Comparison of ENCODE assay signal across 19 cellular contexts in the genomic region with DNA sequence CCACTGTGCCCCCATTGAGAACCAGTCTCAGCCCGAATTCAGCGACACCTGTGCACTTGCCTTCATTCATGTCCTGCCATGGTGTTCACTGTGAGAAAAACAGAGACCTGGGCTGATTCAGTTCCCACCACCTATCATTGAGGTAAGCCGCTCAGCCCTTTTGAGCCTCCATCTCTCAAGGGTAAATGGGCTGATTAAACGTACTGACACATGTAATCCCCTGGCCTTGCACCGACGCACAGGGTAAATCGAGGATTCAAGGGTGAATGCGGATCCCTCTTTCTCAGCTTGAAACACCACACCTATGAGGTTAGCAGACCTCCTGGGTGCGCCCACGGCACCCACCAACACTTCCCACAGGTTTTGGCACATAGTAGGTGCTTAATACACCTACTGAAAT.
DNase-seq lines count a peak whose midpoint lies in the region; ATAC-seq, FAIRE-seq and TF ChIP-seq lines count a peak whose summit lies in the region.
"Had no signal": no experiment of that assay in that cellular context is flagged by ENCODE, and none has a peak within 500 bp of the region (broad histone marks: within the 10 kb centered on the region; RNA-seq: fewer than 3 reads in every experiment).

No MANE protein-coding gene starts in this region.

- H3K79me1 ChIP-seq in IMR-90 (ENCODE audit: low read depth in 1 of 2, low read length in 2 of 2), result peaks cover 0 to 18% of the 10 kb centered on the region in 2 experiments; a peak in 2 of 4 replicates

- no peak overlapping the region for H3K27ac ChIP-seq in IMR-90 (ENCODE audit: insufficient read depth, low read length)
- no peak overlapping the region for H3K27ac ChIP-seq in K562 (ENCODE audit: extremely low read depth, low read depth, low read length)
- H3K27ac ChIP-seq in GM23338 (ENCODE audit: low read depth), result no peak overlapping the region
- no peak overlapping the region for H3K27ac ChIP-seq in heart left ventricle
- H3K27ac ChIP-seq in stomach, result no peak overlapping the region
- H3K27ac ChIP-seq: BLaER1, C4-2B, GM23248 had no signal

- in situ Hi-C loops in IMR-90 (cut with MboI; ENCODE audit: low sequenced_read_pairs), result loop anchor here (5.0 kb wide), 1 partner anchor 93 kb away; the partner anchor contains the start of gene BDKRB2
- in situ Hi-C loops in K562 (cut with MboI), result loop anchor here (10.0 kb wide), 1 partner anchor 336 kb away; no protein-coding TSS in a partner anchor

- H3K4me2 ChIP-seq in IMR-90 (ENCODE audit: low read depth, low read length), result no peak overlapping the region
- no peak overlapping the region for H3K4me2 ChIP-seq in K562 (ENCODE audit: insufficient read depth, low read length)
- H3K4me2 ChIP-seq in GM23338, result no peak overlapping the region
- H3K4me2 ChIP-seq: BLaER1 had no signal

- peaks cover 27% of the 10 kb centered on the region for H3K9me3 Mint-ChIP-seq in GM23338
- H3K9me3 Mint-ChIP-seq: CD8-positive, alpha-beta T cell had no signal

- CTCF ChIA-PET in IMR-90 (lab: Yijun Ruan, JAX) (no interaction called here), K562 (lab: Yijun Ruan, JAX; ENCODE audit: low intra/inter-chr PET ratio) (no interaction called here)

- H3K9me3 ChIP-seq in IMR-90 (ENCODE audit: control insufficient read depth, insufficient read depth, low read length) (peaks cover 2% of the 10 kb centered on the region; the same call in 1 of the 2 replicates), K562 (replicated peaks; ENCODE audit: control insufficient read depth, insufficient read depth, low read depth, low read length) (no peaks in the 10 kb centered on the region), heart left ventricle (peaks cover 0 to 8% (median 0%) of the 10 kb centered on the region in 12 donors), stomach (no peaks in the 10 kb centered on the region)

- H2BK120ac ChIP-seq in IMR-90 (ENCODE audit: low read depth, low read length), result peak overlapping the region; percentile 78

- H3K9me1 ChIP-seq in IMR-90 (ENCODE audit: insufficient read depth, low read length) (peaks cover 15% of the 10 kb centered on the region), K562 (ENCODE audit: control insufficient read depth, insufficient read depth, low read length) (no peaks in the 10 kb centered on the region)

- H3K27me3 Mint-ChIP-seq in GM23338 (ENCODE audit: insufficient read depth, low read depth, poor library complexity), result peaks cover 2% of the 10 kb centered on the region
- H3K27me3 Mint-ChIP-seq: CD4-positive, CD25-positive, alpha-beta regulatory T cell had no signal

- 100% methylated on average over 1 of the region's 10 CpGs; no CpG with 5 or more reads in 1 of the 2 experiments for WGBS in IMR-90 (ENCODE audit: extremely low coverage in 2 of 2, insufficient read length in 1 of 2), 2 experiments
- 0% methylated on average over 10 of the region's 10 CpGs for WGBS in K562 (ENCODE audit: insufficient coverage, low coverage, missing lambda C conversion rate)
- WGBS in heart left ventricle, 4 donors, result 94 to 96% (median 95%) methylated on average over 10 of the region's 10 CpGs
- 95 to 97% (median 96%) methylated on average over 10 of the region's 10 CpGs for WGBS in stomach, 5 donors

- no peak for TF ChIP-seq POLR2A in IMR-90 (IDR thresholded peaks at IDR 0.05; ENCODE audit: low read depth, low read length)
- TF ChIP-seq POLR2A in K562 (conservative IDR thresholded peaks at IDR 0.05), result no peak
- TF ChIP-seq POLR2A in heart left ventricle (IDR thresholded peaks at IDR 0.05), result no peak
- no peak for TF ChIP-seq POLR2A in stomach (IDR thresholded peaks at IDR 0.05)

- no peaks in the 10 kb centered on the region for H3K9me2 ChIP-seq in GM23338 (ENCODE audit: insufficient read depth)

- H4K5ac ChIP-seq in IMR-90 (ENCODE audit: low read depth, low read length), result peak overlapping the region; percentile 23; the same call in 1 of the 2 replicates

- H2AFZ ChIP-seq in IMR-90 (replicated peaks; ENCODE audit: low read length, poor library complexity), result no peak overlapping the region
- H2AFZ ChIP-seq in K562 (ENCODE audit: low read depth, low read length), result no peak overlapping the region
- H2AFZ ChIP-seq in GM23338, result no peak overlapping the region
- H2AFZ ChIP-seq: GM23248 had no signal

- intact Hi-C loops in IMR-90 (cut with micrococcal nuclease), result loop anchor here (10.0 kb wide), 1 partner anchor 396 kb away; the partner anchor contains the start of gene PAPOLA
- intact Hi-C loops in K562 (cut with micrococcal nuclease), result no loop called here
- intact Hi-C loops in heart left ventricle (cut with DNase I), result loop anchor here in 3 of 10 donors (10.0 kb wide), 1 partner anchor 316 kb away; no protein-coding TSS in a partner anchor
- intact Hi-C loops in stomach (cut with DNase I; ENCODE audit: low total_unique reads), result no loop called here

- no peak overlapping the region for H3K4me3 Mint-ChIP-seq in GM23338
- H3K4me3 Mint-ChIP-seq: B cell; CD4-positive, CD25-positive, alpha-beta regulatory T cell; CD8-positive, alpha-beta T cell; HFFc6 had no signal

- H3K23ac ChIP-seq in IMR-90 (ENCODE audit: low read depth, low read length), result peak overlapping the region; percentile 37; the same call in 1 of the 2 replicates

- no peak overlapping the region for H3K14ac ChIP-seq in IMR-90 (replicated peaks; ENCODE audit: low read depth, low read length)

- dilution Hi-C loops in IMR-90 (cut with HindIII; ENCODE audit: low sequenced_read_pairs, unreplicated experiment), result no loop called here

- H3K4me3 ChIP-seq in IMR-90 (ENCODE audit: insufficient read depth, low read depth, low read length) (no peak overlapping the region), K562 (no peak overlapping the region), GM23338 (no peak overlapping the region), heart left ventricle (no peak overlapping the region), stomach (no peak overlapping the region)
- H3K4me3 ChIP-seq: BLaER1, GM23248, HAP-1 had no signal

- no peak for TF ChIP-seq RAD21 in IMR-90 (IDR thresholded peaks at IDR 0.05; ENCODE audit: low read length)
- no peak for TF ChIP-seq RAD21 in K562 (CRISPR knock-in tag; conservative IDR thresholded peaks at IDR 0.05 in 1 of 2, IDR thresholded peaks at IDR 0.05 in 1 of 2)

- H3K79me2 ChIP-seq in K562 (ENCODE audit: control insufficient read depth, insufficient read depth, low read length) (no peaks in the 10 kb centered on the region), GM23338 (replicated peaks; ENCODE audit: insufficient read depth) (no peaks in the 10 kb centered on the region)

- H3K56ac ChIP-seq in IMR-90 (ENCODE audit: extremely low read depth, insufficient read depth, low read length), result no peak overlapping the region

- H3K4me1 Mint-ChIP-seq in GM23338, result peaks cover 3% of the 10 kb centered on the region; the same call in 1 of the 3 replicates
- H3K4me1 Mint-ChIP-seq: B cell had no signal

- H3K36me3 Mint-ChIP-seq in GM23338 (ENCODE audit: low read depth), result peaks cover 8% of the 10 kb centered on the region; the same call in 2 of the 3 replicates
- H3K36me3 Mint-ChIP-seq: CD4-positive, CD25-positive, alpha-beta regulatory T cell; CD8-positive, alpha-beta T cell had no signal

- H3K4me1 ChIP-seq in IMR-90 (ENCODE audit: control insufficient read depth, insufficient read depth, low read length), result peaks cover 13% of the 10 kb centered on the region
- no peaks in the 10 kb centered on the region for H3K4me1 ChIP-seq in K562 (replicated peaks in 1 of 2; ENCODE audit: control insufficient read depth in 2 of 2, insufficient read depth in 2 of 2, low read length in 2 of 2)
- no peaks in the 10 kb centered on the region for H3K4me1 ChIP-seq in GM23338 (ENCODE audit: insufficient read depth)
- no peaks in the 10 kb centered on the region for H3K4me1 ChIP-seq in heart left ventricle
- peaks cover 3 to 38% (median 12%) of the 10 kb centered on the region in 4 donors for H3K4me1 ChIP-seq in stomach
- H3K4me1 ChIP-seq: HAP-1 had no signal

- DNase-seq in IMR-90 (no peak), K562 (ENCODE audit: extremely low read depth in 1 of 4, low spot score in 3 of 4) (no peak), mesenteric fat pad (ENCODE audit: low spot score) (peak; percentile 39), GM23338 (ENCODE audit: low spot score) (no peak), heart left ventricle (no peak), stomach (no peak)
- DNase-seq: Caco-2; CD4-positive, CD25-positive, alpha-beta regulatory T cell; CD8-positive, alpha-beta T cell; DMS153; DND-41; GM23248; HFFc6 had no signal

- H3K18ac ChIP-seq in IMR-90 (ENCODE audit: low read depth, low read length), result no peak overlapping the region; the same call in 1 of the 2 replicates

- BruUV-seq in IMR-90 (replicated peaks; lab: Mats Ljungman, UMichigan) (no TSS peak), K562 (replicated peaks; lab: Mats Ljungman, UMichigan) (no TSS peak)

- H3K27ac Mint-ChIP-seq in GM23338, result no peak overlapping the region
- H3K27ac Mint-ChIP-seq: B cell; CD4-positive, CD25-positive, alpha-beta regulatory T cell; CD8-positive, alpha-beta T cell; HFFc6 had no signal

- H3K27me3 ChIP-seq in IMR-90 (ENCODE audit: control insufficient read depth, insufficient read depth, low read length) (no peaks in the 10 kb centered on the region), K562 (ENCODE audit: control insufficient read depth in 2 of 2, insufficient read depth in 2 of 2, low read length in 2 of 2) (peaks cover 0 to 11% of the 10 kb centered on the region in 2 experiments; a peak in 2 of 5 replicates), GM23338 (ENCODE audit: insufficient read depth) (no peaks in the 10 kb centered on the region), heart left ventricle (peaks cover 0 to 3% (median 0%) of the 10 kb centered on the region in 9 donors), stomach (no peaks in the 10 kb centered on the region)
- H3K27me3 ChIP-seq: BLaER1 had no signal

- H4K20me1 ChIP-seq in IMR-90 (ENCODE audit: insufficient read depth, low read length), result no peaks in the 10 kb centered on the region
- H4K20me1 ChIP-seq in K562 (replicated peaks; ENCODE audit: control insufficient read depth, insufficient read depth, low read length), result no peaks in the 10 kb centered on the region
- no peaks in the 10 kb centered on the region for H4K20me1 ChIP-seq in GM23338 (replicated peaks; ENCODE audit: insufficient read depth)
- H4K20me1 ChIP-seq: BLaER1 had no signal

- peak overlapping the region; percentile 91 for H2BK20ac ChIP-seq in IMR-90 (ENCODE audit: low read depth, low read length)

- no peak for FAIRE-seq in K562 (lab: Jason Lieb, UNC)
- FAIRE-seq: G401.6, GM12892 had no signal

- H2BK5ac ChIP-seq in IMR-90 (ENCODE audit: low read depth, low read length, poor library complexity, severe bottlenecking), result no peak overlapping the region

- H3K9ac ChIP-seq in IMR-90 (ENCODE audit: low read depth, low read length) (no peak overlapping the region), K562 (ENCODE audit: insufficient read depth in 1 of 2, low read depth in 2 of 2, low read length in 2 of 2) (no peak overlapping the region)
- H3K9ac ChIP-seq: BLaER1, GM23248 had no signal

- ATAC-seq in IMR-90 (ENCODE audit: low read depth), result no peak
- ATAC-seq in K562, result no peak
- no peak for ATAC-seq in GM23338
- no peak for ATAC-seq in heart left ventricle
- ATAC-seq: CD8-positive, alpha-beta T cell had no signal

- peak overlapping the region; percentile 88; the same call in 2 of the 3 replicates for H2BK15ac ChIP-seq in IMR-90 (ENCODE audit: low read depth, low read length)

- H4K8ac ChIP-seq in IMR-90 (ENCODE audit: low read depth in 2 of 2, low read length in 2 of 2), result peak overlapping the region in 1 of 2 experiments; percentile 53; a peak in 2 of 4 replicates

- H2AK9ac ChIP-seq in IMR-90 (replicated peaks; ENCODE audit: low read depth, low read length, poor library complexity), result no peak overlapping the region

- POLR2A ChIA-PET in IMR-90 (lab: Charles Lee; ENCODE audit: unreplicated experiment) (no interaction called here), K562 (lab: Yijun Ruan, JAX) (interaction anchor here (0.6 kb wide), 1 partner anchor 31 kb away, joined by 3 read pairs; no protein-coding TSS in a partner anchor)

- TF ChIP-seq CTCF in IMR-90 (conservative IDR thresholded peaks at IDR 0.05; ENCODE audit: low read depth, low read length) (no peak), K562 (IDR thresholded peaks at IDR 0.05 in 2 of 3, conservative IDR thresholded peaks at IDR 0.05 in 1 of 3; ENCODE audit: insufficient read depth in 2 of 3, low read depth in 1 of 3, low read length in 3 of 3) (no peak), GM23338 (conservative IDR thresholded peaks at IDR 0.05; ENCODE audit: low read depth in 2 of 2) (no peak), heart left ventricle (IDR thresholded peaks at IDR 0.05) (no peak), stomach (IDR thresholded peaks at IDR 0.05) (no peak)

- peak overlapping the region; percentile 65 for H3K4ac ChIP-seq in IMR-90 (ENCODE audit: low read depth, low read length)

- no peak for TF ChIP-seq EP300 in K562 (IDR thresholded peaks at IDR 0.05; ENCODE audit: low read length)
- TF ChIP-seq EP300 in stomach (IDR thresholded peaks at IDR 0.05), result no peak

- H2AK5ac ChIP-seq in IMR-90 (ENCODE audit: low read depth, low read length), result peak overlapping the region; percentile 90

- no peaks in the 10 kb centered on the region for H3F3A ChIP-seq in GM23338 (replicated peaks; ENCODE audit: low read depth)

- H3K36me3 ChIP-seq in IMR-90 (ENCODE audit: control insufficient read depth, insufficient read depth, low read length), result no peaks in the 10 kb centered on the region
- H3K36me3 ChIP-seq in K562 (ENCODE audit: control insufficient read depth, insufficient read depth, low read length), result no peaks in the 10 kb centered on the region
- H3K36me3 ChIP-seq in GM23338 (ENCODE audit: insufficient read depth), result no peaks in the 10 kb centered on the region
- no peaks in the 10 kb centered on the region for H3K36me3 ChIP-seq in heart left ventricle
- H3K36me3 ChIP-seq in stomach, result no peaks in the 10 kb centered on the region
- H3K36me3 ChIP-seq: BLaER1, HAP-1 had no signal

- peak overlapping the region; percentile 73; the same call in 1 of the 2 replicates for H4K91ac ChIP-seq in IMR-90 (ENCODE audit: insufficient read depth, low read depth, low read length)
